Comparison of ENCODE assay signal across 21 cellular contexts in genomic region chr11:109784536-109784935, GRCh38.
DNase-seq lines count a peak whose midpoint lies in the region; ATAC-seq and TF ChIP-seq lines count a peak whose summit lies in the region.
"Had no signal": no experiment of that assay in that cellular context is flagged by ENCODE, and none has a peak within 500 bp of the region (broad histone marks: within the 10 kb centered on the region; RNA-seq: fewer than 3 reads in every experiment).

No MANE protein-coding gene starts in this region.

- peaks cover 12% of the 10 kb centered on the region for H3K4me1 Mint-ChIP-seq in glutamatergic neuron (ENCODE audit: low read depth, unreplicated experiment)
- H3K4me1 Mint-ChIP-seq: B cell, CD14-positive monocyte, T-helper 17 cell had no signal

- H3K27me3 Mint-ChIP-seq in glutamatergic neuron (ENCODE audit: unreplicated experiment), result no peaks in the 10 kb centered on the region
- H3K27me3 Mint-ChIP-seq: B cell, T-helper 17 cell had no signal

- peak overlapping the region; percentile 1 for H3K27ac Mint-ChIP-seq in glutamatergic neuron (ENCODE audit: unreplicated experiment)
- H3K27ac Mint-ChIP-seq: B cell, CD14-positive monocyte, T-helper 17 cell had no signal

- TF ChIP-seq CTCF in glutamatergic neuron (IDR thresholded peaks at IDR 0.05; ENCODE audit: partially characterized antibody, unreplicated experiment), result no peak

- DNase-seq in NCI-H748 (lab: John Stamatoyannopoulos, UW; ENCODE audit: unreplicated experiment) (peak; percentile 59), NCI-H748 treated with DMSO at 0.1 percent for 48 hours (lab: John Stamatoyannopoulos, UW) (no peak), NCI-H1417 treated with DMSO at 0.1 percent for 48 hours (lab: John Stamatoyannopoulos, UW) (peak; percentile 86), glutamatergic neuron (no peak), DMS153 treated with DMSO at 0.1 percent for 48 hours (lab: John Stamatoyannopoulos, UW; ENCODE audit: unreplicated experiment) (no peak), midbrain (lab: John Stamatoyannopoulos, UW) (no peak), SIG-M5 treated with dmso at 0.1 percent for 504 hours (lab: John Stamatoyannopoulos, UW; ENCODE audit: unreplicated experiment) (no peak)
- DNase-seq: EL, KBM-7, NCI-H187 treated with DMSO at 0.1 percent for 48 hours, NCI-H2107, NCI-H2227 treated with DMSO at 0.1 percent for 48 hours, NCI-H510A treated with DMSO at 0.1 percent for 48 hours, PC-9, RPMI8226, SHP77, SW 1271, T-helper 17 cell had no signal

- H3K4me3 Mint-ChIP-seq in glutamatergic neuron (ENCODE audit: unreplicated experiment), result no peak overlapping the region
- H3K4me3 Mint-ChIP-seq: B cell, CD14-positive monocyte, T-helper 17 cell had no signal

- H3K9me3 Mint-ChIP-seq in glutamatergic neuron (ENCODE audit: unreplicated experiment), result no peaks in the 10 kb centered on the region

- ATAC-seq in GM19452 (IDR thresholded peaks at IDR 0.05; ENCODE audit: unreplicated experiment), result peak; percentile 24
- ATAC-seq: T-helper 17 cell had no signal

- no peaks in the 10 kb centered on the region for H3K36me3 Mint-ChIP-seq in glutamatergic neuron (ENCODE audit: unreplicated experiment)
- H3K36me3 Mint-ChIP-seq: CD14-positive monocyte had no signal

Comparison
In these comparisons a context has a peak if more than half of its experiments do, and no peak if none do; other contexts are left out.
1. DNase-seq: peak in NCI-H748 (single experiment) and NCI-H1417 treated with DMSO at 0.1 percent for 48 hours (single experiment); none in NCI-H748 treated with DMSO at 0.1 percent for 48 hours (single experiment), glutamatergic neuron (single experiment), DMS153 treated with DMSO at 0.1 percent for 48 hours (single experiment), midbrain (single experiment) and SIG-M5 treated with dmso at 0.1 percent for 504 hours (single experiment).